In the genomic region with DNA sequence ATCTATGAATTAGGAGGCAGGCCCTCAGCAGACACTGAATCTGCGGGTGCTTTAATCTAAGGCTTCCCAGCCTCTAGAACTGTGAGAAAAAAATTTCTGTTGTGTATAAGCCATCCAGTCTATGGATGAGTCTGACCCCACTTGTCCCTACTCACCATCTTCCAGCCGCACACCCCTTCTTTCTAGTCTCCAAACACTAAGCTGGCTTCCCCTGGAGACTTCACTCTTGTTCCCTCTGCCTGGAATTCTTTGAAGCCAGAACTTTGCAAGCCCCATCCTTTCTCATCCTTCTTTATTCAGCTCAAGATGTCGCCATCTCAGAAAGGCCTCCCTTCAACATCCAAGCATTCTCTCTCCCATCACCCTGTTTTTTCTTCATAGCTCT, we compare ENCODE assay signal across 8 cellular contexts. TPM values are rescaled to one million over a fixed set of nuclear protein-coding genes. Genes with fewer than 3 reads are reported as not detected.
A peak's percentile ranks its signal among the peaks of the same experiment; 100 is the strongest.
DNase-seq lines count a peak whose midpoint lies in the region; ATAC-seq and TF ChIP-seq lines count a peak whose summit lies in the region.

No MANE protein-coding gene starts in this region.

- no peak for TF ChIP-seq CTCF in activated CD8-positive, alpha-beta T cell treated with anti-CD3 and anti-CD28 coated beads for 36 hours (IDR thresholded peaks at IDR 0.05)

- no peaks in the 10 kb centered on the region for H3K36me3 Mint-ChIP-seq in activated CD8-positive, alpha-beta T cell treated with anti-CD3 and anti-CD28 coated beads for 36 hours (ENCODE audit: low read depth)

- intact Hi-C loops in activated CD8-positive, alpha-beta T cell treated with anti-CD3 and anti-CD28 coated beads for 36 hours (cut with micrococcal nuclease) = no loop called here

- no peak overlapping the region for H3K4me3 Mint-ChIP-seq in activated CD8-positive, alpha-beta T cell treated with anti-CD3 and anti-CD28 coated beads for 36 hours
- H3K4me3 Mint-ChIP-seq in stimulated activated naive CD8-positive, alpha-beta T cell treated with anti-CD3 and anti-CD28 coated beads, Interleukin-15, amount 100 ng/mL, for 72 hours = no peak overlapping the region

- ATAC-seq in activated CD8-positive, alpha-beta T cell treated with anti-CD3 and anti-CD28 coated beads for 36 hours = no peak
- ATAC-seq in stimulated activated naive CD8-positive, alpha-beta T cell treated with anti-CD3 and anti-CD28 coated beads, Interleukin-15, amount 100 ng/mL, for 72 hours = no peak
- ATAC-seq in GM21737 (IDR thresholded peaks at IDR 0.05; ENCODE audit: unreplicated experiment) (no peak), HG02852 (IDR thresholded peaks at IDR 0.05; ENCODE audit: unreplicated experiment) (no peak)

- no peaks in the 10 kb centered on the region for H3K27me3 Mint-ChIP-seq in activated CD8-positive, alpha-beta T cell treated with anti-CD3 and anti-CD28 coated beads for 36 hours
- no peaks in the 10 kb centered on the region for H3K27me3 Mint-ChIP-seq in stimulated activated naive CD8-positive, alpha-beta T cell treated with anti-CD3 and anti-CD28 coated beads, Interleukin-15, amount 100 ng/mL, for 72 hours

- POLR2A ChIA-PET in activated CD8-positive, alpha-beta T cell treated with anti-CD3 and anti-CD28 coated beads for 36 hours (lab: Charles Lee) = interaction anchor here (1.4 to 1.7 kb wide), 2 partner anchors 13 to 18 kb away, joined by 3 to 6 read pairs; no protein-coding TSS in a partner anchor

- no peaks in the 10 kb centered on the region for H3K9me3 Mint-ChIP-seq in activated CD8-positive, alpha-beta T cell treated with anti-CD3 and anti-CD28 coated beads for 36 hours
- no peaks in the 10 kb centered on the region for H3K9me3 Mint-ChIP-seq in stimulated activated naive CD8-positive, alpha-beta T cell treated with anti-CD3 and anti-CD28 coated beads, Interleukin-15, amount 100 ng/mL, for 72 hours

- CTCF ChIA-PET in activated CD8-positive, alpha-beta T cell treated with anti-CD3 and anti-CD28 coated beads for 36 hours (lab: Charles Lee) = interaction anchor here (0.7 to 3.1 kb wide), 4 partner anchors 13 to 153 kb away, joined by 3 to 15 read pairs (median 3); no protein-coding TSS in a partner anchor

- H3K4me1 Mint-ChIP-seq in activated CD8-positive, alpha-beta T cell treated with anti-CD3 and anti-CD28 coated beads for 36 hours (ENCODE audit: low read depth) = peaks cover 13% of the 10 kb centered on the region
- H3K4me1 Mint-ChIP-seq in stimulated activated naive CD8-positive, alpha-beta T cell treated with anti-CD3 and anti-CD28 coated beads, Interleukin-15, amount 100 ng/mL, for 72 hours = peaks cover 12% of the 10 kb centered on the region

- H3K4me3 ChIP-seq in iPS-11a (ENCODE audit: low read depth, low read length) = peak overlapping the region; percentile 40

- DNase-seq in DMS 273 (lab: John Stamatoyannopoulos, UW; ENCODE audit: unreplicated experiment) (peak; percentile 71), DMS 273 treated with DMSO at 0.1 percent for 48 hours (lab: John Stamatoyannopoulos, UW) (no peak), dermis blood vessel endothelial cell (no peak)
- no peak for DNase-seq in activated CD8-positive, alpha-beta T cell treated with anti-CD3 and anti-CD28 coated beads for 36 hours
- DNase-seq in stimulated activated naive CD8-positive, alpha-beta T cell treated with anti-CD3 and anti-CD28 coated beads, Interleukin-15, amount 100 ng/mL, for 72 hours = no peak

- peak overlapping the region; percentile 80 for H3K27ac Mint-ChIP-seq in activated CD8-positive, alpha-beta T cell treated with anti-CD3 and anti-CD28 coated beads for 36 hours
- H3K27ac Mint-ChIP-seq in stimulated activated naive CD8-positive, alpha-beta T cell treated with anti-CD3 and anti-CD28 coated beads, Interleukin-15, amount 100 ng/mL, for 72 hours = peak overlapping the region; percentile 89 to 96

RNA-seq across cellular contexts. Expression of gene NUP93, which starts 0.6 kb away (rescaled TPM):
- 100 to 1,000 TPM; 171 to 191 TPM for total RNA-seq in activated CD8-positive, alpha-beta T cell treated with anti-CD3 and anti-CD28 coated beads for 36 hours
- 59.7 and 98.4 TPM in 2 replicates for total RNA-seq in dermis blood vessel endothelial cell

RNA-seq across cellular contexts. Expression of gene MT1X, which starts 47.1 kb away (rescaled TPM):
- 10 to 100 TPM; 52.5 to 54.2 TPM for total RNA-seq in activated CD8-positive, alpha-beta T cell treated with anti-CD3 and anti-CD28 coated beads for 36 hours
- 12.2 and 22.3 TPM in 2 replicates for total RNA-seq in dermis blood vessel endothelial cell

RNA-seq across cellular contexts. Expression of gene MT1H, which starts 59.7 kb away (rescaled TPM):
- 1 to 10 TPM; 2.3 to 2.7 TPM for total RNA-seq in activated CD8-positive, alpha-beta T cell treated with anti-CD3 and anti-CD28 coated beads for 36 hours
- not detected in 2 replicates for total RNA-seq in dermis blood vessel endothelial cell
